ENCODE assay signal across 13 cellular contexts in genomic region chr16:279531-279930, GRCh38. TPM values are rescaled to one million over a fixed set of nuclear protein-coding genes. Genes with fewer than 3 reads are reported as not detected.
DNase-seq lines count a peak whose midpoint lies in the region; ATAC-seq, FAIRE-seq and TF ChIP-seq lines count a peak whose summit lies in the region.
"Had no signal": no experiment of that assay in that cellular context is flagged by ENCODE, and none has a peak within 500 bp of the region (broad histone marks: within the 10 kb centered on the region; RNA-seq: fewer than 3 reads in every experiment).

No MANE protein-coding gene starts in this region.

- H3K27me3 ChIP-seq in H9 (ENCODE audit: insufficient read depth, low read length) = peaks cover 3% of the 10 kb centered on the region; the same call in 1 of the 2 replicates
- H3K27me3 ChIP-seq in neural progenitor cell = peaks cover 78% of the 10 kb centered on the region
- H3K27me3 ChIP-seq in CD4-positive, alpha-beta memory T cell (ENCODE audit: insufficient read depth, low read length) = no peaks in the 10 kb centered on the region
- H3K27me3 ChIP-seq: SJCRH30 had no signal

- POLR2A ChIA-PET in A549 (lab: Yijun Ruan, JAX) = no interaction called here
- POLR2A ChIA-PET in CD4-positive, alpha-beta memory T cell (lab: Charles Lee; ENCODE audit: partially characterized antibody) = interaction anchor here (0.6 kb wide), 2 partner anchors 28 to 91 kb away, joined by 3 read pairs; no protein-coding TSS in a partner anchor

- peaks cover 0 to 2% of the 10 kb centered on the region in 2 experiments; a peak in 1 of 4 replicates for H3K4me1 Mint-ChIP-seq in H9
- H3K4me1 Mint-ChIP-seq in brain = peaks cover 5% of the 10 kb centered on the region
- peaks cover 3% of the 10 kb centered on the region for H3K4me1 Mint-ChIP-seq in neural progenitor cell
- peaks cover 6 to 9% (median 8%) of the 10 kb centered on the region in 4 donors for H3K4me1 Mint-ChIP-seq in CD4-positive, alpha-beta memory T cell

- H4K20me1 ChIP-seq in H9 (ENCODE audit: control insufficient read depth, insufficient read depth, insufficient read length) (no peaks in the 10 kb centered on the region), neural progenitor cell (ENCODE audit: low read depth) (peaks cover 11% of the 10 kb centered on the region)

- H2AK5ac ChIP-seq in H9 (ENCODE audit: insufficient read length, low read length) = no peak overlapping the region

- no peak overlapping the region for H3K23ac ChIP-seq in H9 (ENCODE audit: insufficient read length, low read depth, low read length)

- H3K9ac ChIP-seq in H9 (ENCODE audit: extremely low read depth, insufficient read length, low read length) (no peak overlapping the region), neural progenitor cell (no peak overlapping the region)

- WGBS in A549 (ENCODE audit: missing lambda C conversion rate) = 88% methylated on average over 7 of the region's 7 CpGs
- WGBS in H9 (ENCODE audit: extremely low coverage, insufficient read length, low lambda C conversion rate) = no CpG with 5 or more reads among the region's 7 CpGs

- no peak overlapping the region for H3K18ac ChIP-seq in H9 (ENCODE audit: insufficient read length, low read depth, low read length)

- H3K36me3 Mint-ChIP-seq in H9 (ENCODE audit: insufficient read depth in 1 of 3, low read depth in 3 of 3) = no peaks in the 10 kb centered on the region
- H3K36me3 Mint-ChIP-seq in brain = no peaks in the 10 kb centered on the region
- H3K36me3 Mint-ChIP-seq in neural progenitor cell = no peaks in the 10 kb centered on the region
- no peaks in the 10 kb centered on the region for H3K36me3 Mint-ChIP-seq in CD4-positive, alpha-beta memory T cell
- H3K36me3 Mint-ChIP-seq: CD8-positive, alpha-beta T cell had no signal

- H3K27me3 Mint-ChIP-seq in H9 (ENCODE audit: low read depth) (peaks cover 60% of the 10 kb centered on the region), brain (peaks cover 49% of the 10 kb centered on the region), neural progenitor cell (ENCODE audit: insufficient read depth, low read depth) (peaks cover 20% of the 10 kb centered on the region)
- peaks cover 4 to 7% of the 10 kb centered on the region in 2 donors for H3K27me3 Mint-ChIP-seq in CD4-positive, alpha-beta memory T cell

- H4K8ac ChIP-seq in H9 (replicated peaks; ENCODE audit: insufficient read length, low read depth, low read length) = no peak overlapping the region

- no peak for ATAC-seq in A549

- TF ChIP-seq CTCF in A549 (IDR thresholded peaks at IDR 0.05) = no peak
- TF ChIP-seq CTCF in H9 (conservative IDR thresholded peaks at IDR 0.05) = no peak
- no peak for TF ChIP-seq CTCF in brain (conservative IDR thresholded peaks at IDR 0.05)
- TF ChIP-seq CTCF in neural progenitor cell (IDR thresholded peaks at IDR 0.05) = no peak

- H2BK20ac ChIP-seq in H9 (ENCODE audit: low read depth, low read length, poor library complexity, severe bottlenecking) = no peak overlapping the region

- peaks cover 8% of the 10 kb centered on the region for H3K23me2 ChIP-seq in H9 (ENCODE audit: insufficient read length, low read depth, low read length, poor library complexity, severe bottlenecking)

- no peak overlapping the region for H3K14ac ChIP-seq in H9 (ENCODE audit: insufficient read depth, low read length)

- H3K56ac ChIP-seq in H9 (ENCODE audit: insufficient read length, low read depth, low read length) = no peak overlapping the region

- no peak overlapping the region; the same call in 2 of the 3 replicates for H3K4me3 ChIP-seq in A549
- no peak overlapping the region for H3K4me3 ChIP-seq in neural progenitor cell
- no peak overlapping the region for H3K4me3 ChIP-seq in CD4-positive, alpha-beta memory T cell (ENCODE audit: low read length in 2 of 2)
- H3K4me3 ChIP-seq: SJCRH30 had no signal

- no peak overlapping the region for H4K5ac ChIP-seq in H9 (ENCODE audit: insufficient read length, low read depth, low read length)

- H3K79me1 ChIP-seq in H9 (ENCODE audit: insufficient read depth, low read depth, low read length, poor library complexity, severe bottlenecking) = no peaks in the 10 kb centered on the region

- intact Hi-C loops in CD4-positive, alpha-beta memory T cell (cut with micrococcal nuclease) = no loop called here

- H3F3A ChIP-seq in neural progenitor cell (ENCODE audit: low read depth) = peaks cover 18% of the 10 kb centered on the region

- H3K4me3 Mint-ChIP-seq in H9 (peak overlapping the region; percentile 51 to 72; a peak in 4 of 5 replicates), brain (peak overlapping the region; percentile 11 to 61 (median 54)), neural progenitor cell (peak overlapping the region; percentile 30)
- H3K4me3 Mint-ChIP-seq in CD4-positive, alpha-beta memory T cell = peak overlapping the region in 3 of 8 donors; percentile 1 to 5 (median 2)
- H3K4me3 Mint-ChIP-seq: CD8-positive, alpha-beta T cell had no signal

- H2BK15ac ChIP-seq in H9 (ENCODE audit: low read depth, low read length) = no peak overlapping the region

- CTCF ChIA-PET in A549 (lab: Yijun Ruan, JAX) = interaction anchor here (1.3 to 2.7 kb wide), 4 partner anchors 20 to 183 kb away, joined by 5 to 8 read pairs (median 6); partner anchors contain the start of gene AXIN1
- CTCF ChIA-PET in CD4-positive, alpha-beta memory T cell (lab: Charles Lee; ENCODE audit: partially characterized antibody) = interaction anchor here (1.4 kb wide), 1 partner anchor 44 kb away, joined by 3 read pairs; no protein-coding TSS in a partner anchor

- TF ChIP-seq RAD21 in A549 (conservative IDR thresholded peaks at IDR 0.05 in 1 of 2, IDR thresholded peaks at IDR 0.05 in 1 of 2) = no peak

- FAIRE-seq in A549 (lab: Jason Lieb, UNC) = no peak
- FAIRE-seq: D721Med had no signal

- no peaks in the 10 kb centered on the region for H3K79me2 ChIP-seq in H9 (ENCODE audit: insufficient read depth, low read length)
- no peaks in the 10 kb centered on the region for H3K79me2 ChIP-seq in neural progenitor cell (ENCODE audit: low read depth)

- TF ChIP-seq POLR2A in A549 (IDR thresholded peaks at IDR 0.05; ENCODE audit: low read length) = no peak

- H3T11ph ChIP-seq in H9 (ENCODE audit: low read length) = no peak overlapping the region

- H2BK5ac ChIP-seq in H9 (ENCODE audit: insufficient read length, low read length) = no peak overlapping the region

- no peak overlapping the region for H2AFZ ChIP-seq in H9 (ENCODE audit: low read length)
- H2AFZ ChIP-seq in neural progenitor cell (replicated peaks) = no peak overlapping the region

- H3K4me1 ChIP-seq in A549 = peaks cover 16% of the 10 kb centered on the region
- H3K4me1 ChIP-seq in H9 (ENCODE audit: insufficient read depth, low read length) = no peaks in the 10 kb centered on the region
- H3K4me1 ChIP-seq in neural progenitor cell = peaks cover 18% of the 10 kb centered on the region
- H3K4me1 ChIP-seq in CD4-positive, alpha-beta memory T cell (ENCODE audit: insufficient read depth, low read length) = peaks cover 14% of the 10 kb centered on the region

- no peak overlapping the region for H2BK12ac ChIP-seq in H9 (ENCODE audit: insufficient read length, low read depth, low read length)

- no peaks in the 10 kb centered on the region for H3K9me3 Mint-ChIP-seq in H9
- H3K9me3 Mint-ChIP-seq in brain = peaks cover 0 to 3% (median 0%) of the 10 kb centered on the region in 5 experiments
- H3K9me3 Mint-ChIP-seq in neural progenitor cell = no peaks in the 10 kb centered on the region
- no peaks in the 10 kb centered on the region for H3K9me3 Mint-ChIP-seq in CD4-positive, alpha-beta memory T cell
- H3K9me3 Mint-ChIP-seq: CD8-positive, alpha-beta T cell had no signal

- H2BK120ac ChIP-seq in H9 (ENCODE audit: low read depth, low read length, poor library complexity, severe bottlenecking) = no peak overlapping the region

- TF ChIP-seq EP300 in A549 (IDR thresholded peaks at IDR 0.05) = no peak

- H3K4me2 ChIP-seq in A549 (peak overlapping the region; percentile 99; the same call in 2 of the 3 replicates), H9 (ENCODE audit: insufficient read depth, insufficient read length, low read length) (no peak overlapping the region), neural progenitor cell (no peak overlapping the region)

- H3K36me3 ChIP-seq in neural progenitor cell = no peaks in the 10 kb centered on the region
- H3K36me3 ChIP-seq in CD4-positive, alpha-beta memory T cell (ENCODE audit: insufficient read depth, low read length) = no peaks in the 10 kb centered on the region
- H3K36me3 ChIP-seq: SJCRH30 had no signal

- H4K91ac ChIP-seq in H9 (ENCODE audit: insufficient read length, low read depth, low read length) = no peak overlapping the region

- H3K27ac Mint-ChIP-seq in H9 = no peak overlapping the region
- H3K27ac Mint-ChIP-seq in brain = no peak overlapping the region
- H3K27ac Mint-ChIP-seq in neural progenitor cell = no peak overlapping the region
- H3K27ac Mint-ChIP-seq in CD4-positive, alpha-beta memory T cell = no peak overlapping the region
- H3K27ac Mint-ChIP-seq: CD8-positive, alpha-beta T cell had no signal

- no peaks in the 10 kb centered on the region for H3K9me3 ChIP-seq in A549
- H3K9me3 ChIP-seq in H9 (ENCODE audit: control insufficient read depth, low read depth, low read length) = no peaks in the 10 kb centered on the region
- H3K9me3 ChIP-seq in neural progenitor cell (ENCODE audit: low read depth) = no peaks in the 10 kb centered on the region
- no peaks in the 10 kb centered on the region for H3K9me3 ChIP-seq in CD4-positive, alpha-beta memory T cell (ENCODE audit: control insufficient read depth in 1 of 2, low read length in 2 of 2)
- H3K9me3 ChIP-seq: SJCRH30 had no signal

- H3K27ac ChIP-seq in A549 = peak overlapping the region in 1 of 2 experiments; percentile 89; a peak in 2 of 6 replicates
- H3K27ac ChIP-seq in H9 (ENCODE audit: insufficient read length, low read depth, low read length) = no peak overlapping the region
- H3K27ac ChIP-seq in neural progenitor cell = no peak overlapping the region
- H3K27ac ChIP-seq in CD4-positive, alpha-beta memory T cell (ENCODE audit: low read depth, low read length) = no peak overlapping the region
- H3K27ac ChIP-seq: RWPE1, SJCRH30 had no signal

- H3K4ac ChIP-seq in H9 (ENCODE audit: low read depth, low read length) = no peak overlapping the region

- DNase-seq in A549 (ENCODE audit: low read depth in 1 of 2, low spot score in 1 of 2) = no peak
- no peak for DNase-seq in H9
- DNase-seq in neural progenitor cell (ENCODE audit: low spot score) = no peak
- DNase-seq in NCI-H2196 treated with DMSO at 0.1 percent for 48 hours (lab: John Stamatoyannopoulos, UW; ENCODE audit: unreplicated experiment) = no peak
- no peak for DNase-seq in CD4-positive, alpha-beta memory T cell
- no peak for DNase-seq in HuH-7 (ENCODE audit: low spot score)
- no peak for DNase-seq in stimulated activated CD4-positive, alpha-beta T cell treated with anti-CD3 and anti-CD28 coated beads, Interleukin-2, amount 100 ng/mL, for 48 hours
- DNase-seq: HCEC 1CT had no signal

RNA-seq across cellular contexts. Expression of gene ARHGDIG, which starts 0.9 kb away (rescaled TPM):
- 0.82 and 1.1 TPM in 2 replicates for polyA plus RNA-seq in A549 (2011; rRNA removed)
- 2.8 and 3.7 TPM in 2 replicates for polyA plus RNA-seq in A549 (2012; cell fraction: cytosol; rRNA removed)
- 5.4 and 5.6 TPM in 2 replicates for polyA plus RNA-seq in A549 (2012; cell fraction: nucleus; rRNA removed)
- 1.3 to 1.9 TPM (median 1.4 TPM) in 3 replicates for polyA plus RNA-seq in A549 (2017; fragmentation: RNase III; extraction: RNeasy Plus Mini Kit Qiagen cat#74134 plus additional on column Dnase treatment)
- 0.83 and 0.97 TPM in 2 replicates for polyA minus RNA-seq in A549 (2011; rRNA and poly(A)+ RNA removed)
- total RNA-seq in H9 (2021) = 4.2 and 5.9 TPM in 2 replicates
- polyA plus RNA-seq in brain (ENCODE audit: insufficient read depth, low read depth, low replicate concordance) = 83.1 TPM
- 0.84 TPM in 1 of 2 replicates, not detected in the other for total RNA-seq in neural progenitor cell (ENCODE audit: low replicate concordance)
- under 1 TPM in 1 of 2 experiments, not detected in 1; 0.96 TPM for total RNA-seq in CD4-positive, alpha-beta memory T cell
- polyA plus RNA-seq in CD4-positive, alpha-beta memory T cell = not detected
- total RNA-seq: CD8-positive, alpha-beta T cell; SJCRH30 had no signal

RNA-seq across cellular contexts. Expression of gene PDIA2, which starts 3.4 kb away (rescaled TPM):
- polyA plus RNA-seq in A549 (2011; rRNA removed) (0.21 and 0.45 TPM in 2 replicates), A549 (2017; fragmentation: RNase III; extraction: RNeasy Plus Mini Kit Qiagen cat#74134 plus additional on column Dnase treatment) (0.42 to 0.82 TPM (median 0.52 TPM) in 3 replicates), brain (ENCODE audit: insufficient read depth, low read depth, low replicate concordance) (8.3 TPM)
- polyA plus RNA-seq in A549 (2012; cell fraction: cytosol; rRNA removed) = 0.35 and 0.46 TPM in 2 replicates
- polyA plus RNA-seq in A549 (2012; cell fraction: nucleus; rRNA removed) = 4.7 and 5.2 TPM in 2 replicates
- 0.15 TPM in 1 of 2 replicates, not detected in the other for polyA minus RNA-seq in A549 (2011; rRNA and poly(A)+ RNA removed)
- total RNA-seq in H9 (2021) (1.1 and 1.4 TPM in 2 replicates), neural progenitor cell (ENCODE audit: low replicate concordance) (0.53 TPM in 1 of 2 replicates, not detected in the other)
- total RNA-seq in CD4-positive, alpha-beta memory T cell = not detected
- polyA plus RNA-seq in CD4-positive, alpha-beta memory T cell = not detected
- total RNA-seq: CD8-positive, alpha-beta T cell had no signal

RNA-seq across cellular contexts. Expression of gene RGS11, which starts 3.8 kb away (rescaled TPM):
- polyA plus RNA-seq in A549 (2011; rRNA removed) = 2.1 and 2.6 TPM in 2 replicates
- polyA plus RNA-seq in A549 (2012; cell fraction: cytosol; rRNA removed) = 3.4 and 4.4 TPM in 2 replicates
- polyA plus RNA-seq in A549 (2012; cell fraction: nucleus; rRNA removed) = 48.3 and 51.7 TPM in 2 replicates
- 4.2 to 6.7 TPM (median 5.3 TPM) in 3 replicates for polyA plus RNA-seq in A549 (2017; fragmentation: RNase III; extraction: RNeasy Plus Mini Kit Qiagen cat#74134 plus additional on column Dnase treatment)
- 1.2 and 1.4 TPM in 2 replicates for polyA minus RNA-seq in A549 (2011; rRNA and poly(A)+ RNA removed)
- 2.9 and 3.4 TPM in 2 replicates for total RNA-seq in H9 (2021)
- 8.3 TPM for polyA plus RNA-seq in brain (ENCODE audit: insufficient read depth, low read depth, low replicate concordance)
- total RNA-seq in neural progenitor cell (ENCODE audit: low replicate concordance) = 0.52 and 0.96 TPM in 2 replicates
- under 1 TPM in 1 of 2 experiments, not detected in 1; 0.44 TPM for total RNA-seq in CD4-positive, alpha-beta memory T cell
- polyA plus RNA-seq in CD4-positive, alpha-beta memory T cell = not detected
- total RNA-seq: CD8-positive, alpha-beta T cell; SJCRH30 had no signal

RNA-seq across cellular contexts. Expression of gene FAM234A, which starts 44.9 kb away (rescaled TPM):
- 25.6 and 27.4 TPM in 2 replicates for polyA plus RNA-seq in A549 (2011; rRNA removed)
- polyA plus RNA-seq in A549 (2012; cell fraction: cytosol; rRNA removed) = 29.6 and 39.0 TPM in 2 replicates
- polyA plus RNA-seq in A549 (2012; cell fraction: nucleus; rRNA removed) = 68.8 and 72.2 TPM in 2 replicates
- 52.3 to 54.9 TPM (median 53.3 TPM) in 3 replicates for polyA plus RNA-seq in A549 (2017; fragmentation: RNase III; extraction: RNeasy Plus Mini Kit Qiagen cat#74134 plus additional on column Dnase treatment)
- 16.2 and 22.4 TPM in 2 replicates for polyA minus RNA-seq in A549 (2011; rRNA and poly(A)+ RNA removed)
- 94.9 and 98.8 TPM in 2 replicates for total RNA-seq in H9 (2021)
- polyA plus RNA-seq in brain (ENCODE audit: insufficient read depth, low read depth, low replicate concordance) = 143 TPM
- total RNA-seq in neural progenitor cell (ENCODE audit: low replicate concordance) = 115 and 159 TPM in 2 replicates
- 10 to 100 TPM; 34.8 to 41.1 TPM for total RNA-seq in CD4-positive, alpha-beta memory T cell
- 10 to 100 TPM; 18.2 to 35.1 TPM for polyA plus RNA-seq in CD4-positive, alpha-beta memory T cell

RNA-seq across cellular contexts. Expression of gene LUC7L, which starts 50.3 kb away (rescaled TPM):
- polyA plus RNA-seq in A549 (2011; rRNA removed) (34.5 and 51.6 TPM in 2 replicates), A549 (2017; fragmentation: RNase III; extraction: RNeasy Plus Mini Kit Qiagen cat#74134 plus additional on column Dnase treatment) (64.5 to 67.6 TPM (median 65.3 TPM) in 3 replicates), brain (ENCODE audit: insufficient read depth, low read depth, low replicate concordance) (43.2 TPM)
- 45.9 and 55.0 TPM in 2 replicates for polyA plus RNA-seq in A549 (2012; cell fraction: cytosol; rRNA removed)
- 80.6 and 110 TPM in 2 replicates for polyA plus RNA-seq in A549 (2012; cell fraction: nucleus; rRNA removed)
- 18.3 and 19.5 TPM in 2 replicates for polyA minus RNA-seq in A549 (2011; rRNA and poly(A)+ RNA removed)
- total RNA-seq in H9 (2021) (128 and 137 TPM in 2 replicates), neural progenitor cell (ENCODE audit: low replicate concordance) (198 and 231 TPM in 2 replicates)
- 100 to 1,000 TPM; 147 to 157 TPM for total RNA-seq in CD4-positive, alpha-beta memory T cell
- polyA plus RNA-seq in CD4-positive, alpha-beta memory T cell = 10 to 100 TPM in 1 of 2 donors, 1 to 10 TPM in 1; 5.1 to 12.9 TPM
